8 cellular contexts compared by ENCODE assay signal in the genomic region with DNA sequence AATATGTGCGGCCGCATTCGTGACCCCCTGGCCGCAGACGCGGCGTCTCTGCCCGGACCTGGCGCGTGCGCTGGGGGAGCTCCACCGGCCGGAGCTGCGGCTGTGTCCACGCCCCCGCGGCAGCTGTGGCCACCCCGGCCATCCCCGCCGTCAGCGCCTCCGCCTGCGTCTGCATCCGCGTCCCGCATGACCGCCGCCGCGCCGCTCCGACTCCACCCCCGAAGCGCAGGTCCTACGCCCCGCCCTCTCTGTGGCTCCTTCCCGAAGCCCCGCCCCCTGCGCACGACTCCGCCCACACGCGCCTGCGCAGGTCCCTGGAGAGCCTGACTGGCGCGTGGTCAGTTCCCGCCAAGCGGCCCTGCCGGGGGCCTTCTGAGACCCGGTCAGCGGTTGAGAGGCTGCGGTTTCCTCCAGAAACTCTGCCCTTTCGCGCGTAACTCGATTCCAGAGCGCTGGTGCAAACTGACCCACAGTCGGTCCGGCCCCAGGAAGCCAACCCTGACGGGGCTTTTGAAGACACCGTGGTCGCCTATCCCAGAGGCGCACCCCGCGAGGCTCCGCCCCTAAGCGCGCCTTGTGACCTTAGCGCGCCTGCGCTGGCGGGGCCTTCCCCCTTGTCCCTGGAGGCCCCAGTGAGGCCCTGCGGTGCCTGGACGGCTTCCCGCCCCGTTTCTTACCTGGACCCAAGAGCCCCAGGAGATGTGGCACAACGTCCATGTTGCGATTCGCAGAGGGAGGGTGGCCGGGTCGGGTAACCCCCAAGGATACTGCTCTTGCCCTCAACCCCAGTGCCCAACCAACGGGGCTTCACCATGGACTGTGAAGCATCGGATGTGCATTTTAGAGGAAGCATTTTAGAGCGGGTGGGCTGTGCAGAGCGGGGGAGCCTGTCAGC. TPM values are rescaled to one million over a fixed set of nuclear protein-coding genes. Genes with fewer than 3 reads are reported as not detected.
DNase-seq lines count a peak whose midpoint lies in the region; ATAC-seq and TF ChIP-seq lines count a peak whose summit lies in the region.

A gene with protein sequence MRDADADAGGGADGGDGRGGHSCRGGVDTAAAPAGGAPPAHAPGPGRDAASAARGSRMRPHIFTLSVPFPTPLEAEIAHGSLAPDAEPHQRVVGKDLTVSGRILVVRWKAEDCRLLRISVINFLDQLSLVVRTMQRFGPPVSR (minus strand): TSS at position 554 of the 895 bp plus-strand sequence. CDS start 366 bp downstream, at position 188.

- H3K4me3 ChIP-seq in OCI-LY7 (ENCODE audit: low read depth, low read length, poor library complexity, severe bottlenecking), result peak within 1 kb of the TSS; percentile 80
- H3K4me3 ChIP-seq in epithelial cell of proximal tubule (ENCODE audit: low read depth, low read length), result peak within 1 kb of the TSS; percentile 49
- H3K4me3 ChIP-seq in mucosa of stomach (ENCODE audit: low read length), result peak within 1 kb of the TSS; percentile 36

- peak within 1 kb of the TSS; percentile 37 for H3K9ac ChIP-seq in mucosa of stomach (ENCODE audit: low read length)

- peaks cover 7% of the 10 kb centered on the region for H3K36me3 ChIP-seq in OCI-LY7 (ENCODE audit: insufficient read depth, low read length)
- no peaks in the 10 kb centered on the region for H3K36me3 ChIP-seq in mucosa of stomach (ENCODE audit: control insufficient read depth, insufficient read depth, low read length)

- intact Hi-C loops in OCI-LY7 (cut with micrococcal nuclease; ENCODE audit: unreplicated experiment), result loop anchor here (5.0 kb wide), 1 partner anchor 38 kb away; a partner anchor contains a TSS

- no peaks in the 10 kb centered on the region for H4K20me1 ChIP-seq in OCI-LY7 (ENCODE audit: insufficient read depth, low read length)

- no TSS peak for BruUV-seq in OCI-LY7 (replicated peaks; lab: Mats Ljungman, UMichigan)

- no peaks in the 10 kb centered on the region for H3K9me3 ChIP-seq in OCI-LY7 (ENCODE audit: low read length)
- H3K9me3 ChIP-seq in mucosa of stomach (ENCODE audit: control insufficient read depth, low read length), result no peaks in the 10 kb centered on the region

- H3K9me2 ChIP-seq in OCI-LY7 (ENCODE audit: insufficient read depth, low read length), result no peaks in the 10 kb centered on the region

- POLR2A ChIA-PET in OCI-LY7 (lab: Charles Lee), result interaction anchor here (0.5 to 1.5 kb wide), 4 partner anchors 10 to 65 kb away, joined by 3 to 4 read pairs (median 4); no protein-coding TSS in a partner anchor

- no peaks in the 10 kb centered on the region for H3K27me3 ChIP-seq in mucosa of stomach (ENCODE audit: control insufficient read depth, insufficient read depth, low read length)

- no peaks in the 10 kb centered on the region for H3K79me2 ChIP-seq in OCI-LY7 (ENCODE audit: insufficient read depth, low read depth, low read length)

- DNase-seq in D341Med (ENCODE audit: low spot score), result peak; percentile 91
- DNase-seq in HuH-7 (ENCODE audit: low spot score), result peak; percentile 85
- DNase-seq in OCI-LY7 (ENCODE audit: low spot score), result peak; percentile 92
- DNase-seq in activated T-cell treated with anti-CD3 and anti-CD28 coated beads for 4 hours, result peak; percentile 93
- no peak for DNase-seq in epithelial cell of proximal tubule (ENCODE audit: low read depth)
- peak; percentile 96 for DNase-seq in stimulated activated CD8-positive, alpha-beta memory T cell treated with anti-CD3 and anti-CD28 coated beads, Interleukin-4, amount 100 ng/mL, for 48 hours

- peak within 1 kb of the TSS; percentile 84 for H3K4me2 ChIP-seq in OCI-LY7 (ENCODE audit: low read length)

- ATAC-seq in GM21515 (IDR thresholded peaks at IDR 0.05; ENCODE audit: unreplicated experiment), result peak; percentile 83

- H3K27ac ChIP-seq in OCI-LY7 (ENCODE audit: low read depth, low read length, poor library complexity, severe bottlenecking), result peak within 1 kb of the TSS; percentile 83

- H3K4me1 ChIP-seq in OCI-LY7 (ENCODE audit: insufficient read depth, low read length, poor library complexity, severe bottlenecking) (peaks cover 52% of the 10 kb centered on the region), mucosa of stomach (ENCODE audit: control insufficient read depth, insufficient read depth, low read length) (peaks cover 7% of the 10 kb centered on the region)

- CTCF ChIA-PET in OCI-LY7 (lab: Charles Lee; ENCODE audit: unreplicated experiment), result interaction anchor here (0.9 kb wide), 1 partner anchor 19 kb away, joined by 3 read pairs; no protein-coding TSS in a partner anchor

- H2AFZ ChIP-seq in OCI-LY7 (ENCODE audit: low read length), result peak within 1 kb of the TSS; percentile 45

- TF ChIP-seq CTCF in OCI-LY7 (conservative IDR thresholded peaks at IDR 0.05; ENCODE audit: low read length) (no peak), epithelial cell of proximal tubule (conservative IDR thresholded peaks at IDR 0.05; ENCODE audit: low read depth, low read length) (no peak)

RNA-seq across cellular contexts. Expression of the gene that starts here (rescaled TPM):
- total RNA-seq in OCI-LY7 (2014; rRNA removed; shearing (Covaris generic)), result 53.2 and 70.1 TPM in 2 replicates
- total RNA-seq in OCI-LY7 (2022) (31.3 and 40.6 TPM in 2 replicates), epithelial cell of proximal tubule (23.0 and 28.4 TPM in 2 replicates)
